In the genomic region with DNA sequence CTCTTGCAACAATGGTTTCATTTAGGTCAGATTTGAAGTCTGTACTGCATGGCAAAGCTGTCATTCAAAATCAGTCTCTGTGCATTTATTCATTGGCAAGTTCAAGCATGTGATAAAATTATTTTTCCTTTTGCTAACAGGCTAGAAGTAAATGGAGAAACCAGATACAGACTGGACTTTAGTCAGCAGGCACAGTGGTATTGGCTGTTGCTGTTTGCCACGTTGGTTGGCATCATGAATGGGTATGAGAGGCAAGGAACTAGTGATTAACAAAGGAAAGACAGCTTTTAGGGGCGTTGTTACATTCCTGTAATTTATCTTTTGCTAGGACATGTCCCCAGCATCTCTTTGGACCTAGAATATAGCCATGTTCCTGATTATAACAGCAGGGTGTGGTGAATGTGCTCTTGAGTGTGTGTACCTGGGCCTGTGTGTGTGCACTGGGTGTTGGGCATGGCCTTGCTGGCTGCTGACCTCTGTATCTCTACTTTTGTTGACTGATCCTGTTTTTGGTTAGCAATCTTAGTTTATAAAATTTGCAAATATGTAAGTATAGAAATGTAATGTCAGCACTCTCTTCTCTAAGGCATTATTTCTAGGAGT, we compare ENCODE assay signal across 18 cellular contexts. TPM values are rescaled to one million over a fixed set of nuclear protein-coding genes. Genes with fewer than 3 reads are reported as not detected.
A peak's percentile ranks its signal among the peaks of the same experiment; 100 is the strongest.
DNase-seq lines count a peak whose midpoint lies in the region; ATAC-seq, FAIRE-seq and TF ChIP-seq lines count a peak whose summit lies in the region.
"Had no signal": no experiment of that assay in that cellular context is flagged by ENCODE, and none has a peak within 500 bp of the region (broad histone marks: within the 10 kb centered on the region; RNA-seq: fewer than 3 reads in every experiment).

No MANE protein-coding gene starts in this region.

- no peak overlapping the region for H3K4me3 Mint-ChIP-seq in effector memory CD8-positive, alpha-beta T cell
- H3K4me3 Mint-ChIP-seq: CD4-positive, CD25-positive, alpha-beta regulatory T cell had no signal

- H3K36me3 ChIP-seq in KMS-11 (ENCODE audit: insufficient read depth): no peaks in the 10 kb centered on the region; the same call in 1 of the 2 replicates
- no peaks in the 10 kb centered on the region for H3K36me3 ChIP-seq in body of pancreas (replicated peaks in 1 of 2; ENCODE audit: insufficient read depth in 1 of 2, low read depth in 2 of 2)
- H3K36me3 ChIP-seq in pancreas: no peaks in the 10 kb centered on the region
- H3K36me3 ChIP-seq: Peyer's patch had no signal

- TF ChIP-seq POLR2A in body of pancreas (IDR thresholded peaks at IDR 0.05): no peak

- FAIRE-seq in pancreas (lab: Jason Lieb, UNC) (no peak), frontal cortex (lab: Jason Lieb, UNC) (no peak)
- FAIRE-seq: H1 had no signal

- H3K9me3 Mint-ChIP-seq in effector memory CD8-positive, alpha-beta T cell: no peaks in the 10 kb centered on the region

- H3K27me3 ChIP-seq in KMS-11 (ENCODE audit: insufficient read depth, low read depth) (no peaks in the 10 kb centered on the region), body of pancreas (no peaks in the 10 kb centered on the region), pancreas (no peaks in the 10 kb centered on the region)
- H3K27me3 ChIP-seq: Peyer's patch had no signal

- H3K79me2 ChIP-seq in KMS-11 (ENCODE audit: insufficient read depth, low read depth): peaks cover 92% of the 10 kb centered on the region

- 35 to 38% methylated on average over 2 of the region's 2 CpGs for WGBS in body of pancreas, 2 donors
- WGBS in pancreas, 2 donors: 18 to 23% methylated on average over 2 of the region's 2 CpGs

- H3K27me3 Mint-ChIP-seq in effector memory CD8-positive, alpha-beta T cell: peaks cover 6 to 9% of the 10 kb centered on the region in 2 donors

- H4K20me1 ChIP-seq in KMS-11 (ENCODE audit: insufficient read depth): peaks cover 27% of the 10 kb centered on the region

- H3K27ac ChIP-seq in KMS-11 (no peak overlapping the region; the same call in 1 of the 2 replicates), body of pancreas (peak overlapping the region; percentile 22 to 52 (median 34)), pancreas (peak overlapping the region in 1 of 4 donors; percentile 42)
- H3K27ac ChIP-seq: Peyer's patch had no signal

- H3K4me2 ChIP-seq in KMS-11: peak overlapping the region; percentile 16; the same call in 1 of the 2 replicates
- H3K4me2 ChIP-seq: SK-N-SH had no signal

- H3K9ac ChIP-seq in KMS-11: no peak overlapping the region
- H3K9ac ChIP-seq: SK-N-SH had no signal

- H3K4me1 ChIP-seq in KMS-11 (ENCODE audit: low read depth, poor library complexity, severe bottlenecking) (peaks cover 49% of the 10 kb centered on the region), body of pancreas (peaks cover 11% of the 10 kb centered on the region), pancreas (peaks cover 0 to 12% (median 9%) of the 10 kb centered on the region in 3 donors)
- H3K4me1 ChIP-seq: Peyer's patch had no signal

- no peaks in the 10 kb centered on the region for H3K9me3 ChIP-seq in body of pancreas
- H3K9me3 ChIP-seq in pancreas: no peaks in the 10 kb centered on the region
- H3K9me3 ChIP-seq: Caco-2, Peyer's patch, SK-N-SH had no signal

- ATAC-seq in body of pancreas: peak; percentile 62
- ATAC-seq in left lobe of liver: peak; percentile 79
- peak; percentile 65 to 88 (median 86) for ATAC-seq in pancreas
- ATAC-seq in GM19455 (IDR thresholded peaks at IDR 0.05; ENCODE audit: unreplicated experiment): no peak
- no peak for ATAC-seq in HG02852 (IDR thresholded peaks at IDR 0.05; ENCODE audit: unreplicated experiment)
- ATAC-seq in effector memory CD8-positive, alpha-beta T cell (replicated peaks): no peak

- H3K27ac Mint-ChIP-seq in effector memory CD8-positive, alpha-beta T cell: no peak overlapping the region
- H3K27ac Mint-ChIP-seq: CD4-positive, CD25-positive, alpha-beta regulatory T cell had no signal

- TF ChIP-seq CTCF in KMS-11 (conservative IDR thresholded peaks at IDR 0.05; ENCODE audit: low read depth, low read length): no peak
- no peak for TF ChIP-seq CTCF in body of pancreas (IDR thresholded peaks at IDR 0.05)
- TF ChIP-seq CTCF in pancreas (IDR thresholded peaks at IDR 0.05): no peak

- no peak overlapping the region for H2AFZ ChIP-seq in KMS-11 (ENCODE audit: low read depth)

- peaks cover 2% of the 10 kb centered on the region for H3K36me3 Mint-ChIP-seq in effector memory CD8-positive, alpha-beta T cell (ENCODE audit: insufficient read depth)
- H3K36me3 Mint-ChIP-seq: CD4-positive, CD25-positive, alpha-beta regulatory T cell had no signal

- intact Hi-C loops in body of pancreas (cut with DNase I) (no loop called here), pancreas (cut with DNase I) (no loop called here)

- DNase-seq in body of pancreas (peak in 3 of 4 donors; percentile 24 to 50 (median 46)), left lobe of liver (ENCODE audit: low spot score) (peak; percentile 63), pancreas (no peak), frontal cortex (ENCODE audit: low spot score in 2 of 2) (no peak)
- no peak for DNase-seq in effector memory CD8-positive, alpha-beta T cell
- DNase-seq: Caco-2; CD4-positive, CD25-positive, alpha-beta regulatory T cell; EL; NCI-H1417; NCI-H1930; NCI-H2171 treated with DMSO at 0.1 percent for 48 hours; Peyer's patch; Right ventricle myocardium superior; SK-N-SH had no signal

- H3K4me3 ChIP-seq in KMS-11 (IDR thresholded peaks at IDR 0.05; ENCODE audit: insufficient read depth, low read depth, low read length): no peak overlapping the region
- no peak overlapping the region for H3K4me3 ChIP-seq in body of pancreas
- H3K4me3 ChIP-seq in pancreas: no peak overlapping the region
- H3K4me3 ChIP-seq: Peyer's patch had no signal

- no peaks in the 10 kb centered on the region for H3K4me1 Mint-ChIP-seq in effector memory CD8-positive, alpha-beta T cell (ENCODE audit: low read depth in 2 of 2)
- H3K4me1 Mint-ChIP-seq: CD4-positive, CD25-positive, alpha-beta regulatory T cell had no signal

RNA-seq across cellular contexts. Expression of a gene that starts 19.1 kb away (rescaled TPM):
- 10 to 100 TPM; 12.5 to 16.5 TPM for total RNA-seq in body of pancreas
- 14.5 TPM for total RNA-seq in left lobe of liver
- total RNA-seq in pancreas: 10 to 100 TPM in 2 of 6 donors, 1 to 10 TPM in 4; 4.3 to 18.5 (median 6.3) TPM
- 1 to 10 TPM; 3.3 to 9.6 TPM for polyA plus RNA-seq in pancreas
- 104 TPM for total RNA-seq in frontal cortex

Comparison
In these comparisons a context has a peak if more than half of its experiments do, and no peak if none do; other contexts are left out.
1. ATAC-seq: peak in body of pancreas (single experiment), left lobe of liver (single experiment) and pancreas (4 of 4); none in GM19455 (single experiment), HG02852 (single experiment) and effector memory CD8-positive, alpha-beta T cell (single experiment).
2. DNase-seq: peak in body of pancreas (3 of 4) and left lobe of liver (single experiment); none in pancreas (0 of 6), frontal cortex (0 of 2) and effector memory CD8-positive, alpha-beta T cell (0 of 3).